Comparison of ENCODE assay signal across 1 cellular context in the genomic region with DNA sequence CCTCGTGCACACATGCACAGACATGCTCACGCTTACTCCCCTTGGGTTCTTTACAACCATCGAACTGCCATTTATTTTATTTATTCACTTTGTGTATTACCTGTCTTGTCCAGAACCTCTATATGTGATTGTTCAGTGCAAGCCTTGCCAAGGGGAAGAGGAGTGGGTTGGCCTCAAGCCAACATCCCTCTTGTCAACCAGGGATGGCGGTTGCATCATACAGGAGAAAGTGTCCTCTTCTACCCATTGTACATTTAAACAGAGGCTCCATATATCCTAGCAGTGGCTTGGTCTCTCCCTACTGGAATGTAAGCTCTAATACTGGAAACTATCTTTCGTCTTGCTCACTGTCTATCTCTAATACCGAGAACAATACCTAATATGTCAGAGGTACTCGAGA.
A peak's percentile ranks its signal among the peaks of the same experiment; 100 is the strongest.
TF ChIP-seq lines count a peak whose summit lies in the region.

No MANE protein-coding gene starts in this region.

TF ChIP-seq in HepG2, 621 proteins besides CTCF, POLR2A, EP300 and RAD21 (continued from another document):
- TF ChIP-seq CEBPB (IDR thresholded peaks at IDR 0.05; ENCODE audit: borderline replicate concordance, low read depth, low read length): peak; percentile 19; the same call in 1 of the 2 replicates
- TF ChIP-seq MED8 (CRISPR knock-in tag; IDR thresholded peaks at IDR 0.05; ENCODE audit: insufficient replicate concordance): no peak
- no peak for TF ChIP-seq ZNF572 (CRISPR knock-in tag; IDR thresholded peaks at IDR 0.05)
- TF ChIP-seq THAP8 (CRISPR knock-in tag; IDR thresholded peaks at IDR 0.05; ENCODE audit: borderline replicate concordance): no peak
- no peak for TF ChIP-seq ZNF788 (CRISPR knock-in tag; IDR thresholded peaks at IDR 0.05; ENCODE audit: borderline replicate concordance)
- no peak for TF ChIP-seq ZFX (CRISPR knock-in tag; IDR thresholded peaks at IDR 0.05; ENCODE audit: low read depth)
